21 cellular contexts compared by ENCODE assay signal in genomic region chr22:23364389-23364788, GRCh38.
A peak's percentile ranks its signal among the peaks of the same experiment; 100 is the strongest.
DNase-seq lines count a peak whose midpoint lies in the region; ATAC-seq, FAIRE-seq and TF ChIP-seq lines count a peak whose summit lies in the region.
"Had no signal": no experiment of that assay in that cellular context is flagged by ENCODE, and none has a peak within 500 bp of the region (broad histone marks: within the 10 kb centered on the region; RNA-seq: fewer than 3 reads in every experiment).

No MANE protein-coding gene starts in this region.

- WGBS in A549 (ENCODE audit: missing lambda C conversion rate): 55% methylated on average over 3 of the region's 3 CpGs
- WGBS in endodermal cell (ENCODE audit: insufficient coverage in 1 of 2, insufficient read length in 1 of 2), 2 experiments: 75 to 81% methylated on average over 3 of the region's 3 CpGs

- no peaks in the 10 kb centered on the region for H3K36me3 Mint-ChIP-seq in endodermal cell (ENCODE audit: low read depth)
- H3K36me3 Mint-ChIP-seq in activated CD4-positive, alpha-beta memory T cell treated with anti-CD3 and anti-CD28 coated beads, Interleukin-2, amount 10 ng/mL, durations not matched to agents 7 days and 5 days (ENCODE audit: low read depth): no peaks in the 10 kb centered on the region
- H3K36me3 Mint-ChIP-seq: CD8-positive, alpha-beta T cell had no signal

- H3K4me1 ChIP-seq in A549: no peaks in the 10 kb centered on the region
- no peaks in the 10 kb centered on the region for H3K4me1 ChIP-seq in HEK293 (ENCODE audit: control insufficient read depth, insufficient read depth, low read length)
- H3K4me1 ChIP-seq in endodermal cell (ENCODE audit: control insufficient read depth, insufficient read depth, low read length): peaks cover 11% of the 10 kb centered on the region

- peaks cover 44% of the 10 kb centered on the region for H3K4me1 Mint-ChIP-seq in endodermal cell
- H3K4me1 Mint-ChIP-seq in activated CD4-positive, alpha-beta memory T cell treated with anti-CD3 and anti-CD28 coated beads, Interleukin-2, amount 10 ng/mL, durations not matched to agents 7 days and 5 days: no peaks in the 10 kb centered on the region
- H3K4me1 Mint-ChIP-seq: B cell had no signal

- H3K4me2 ChIP-seq in A549: no peak overlapping the region
- H3K4me2 ChIP-seq: BLaER1 treated with 17β-estradiol and CSF1 and Interleukin-3, amounts not matched to agents 10 nM and 100 nM had no signal

- H3K9ac ChIP-seq in endodermal cell (ENCODE audit: extremely low read depth, low read length, poor library complexity, severe bottlenecking): no peak overlapping the region
- H3K9ac ChIP-seq: BLaER1 treated with 17β-estradiol and CSF1 and Interleukin-3, amounts not matched to agents 10 nM and 100 nM had no signal

- TF ChIP-seq RAD21 in A549 (conservative IDR thresholded peaks at IDR 0.05 in 1 of 2, IDR thresholded peaks at IDR 0.05 in 1 of 2): no peak

- peaks cover 67% of the 10 kb centered on the region for H3K27me3 ChIP-seq in endodermal cell (ENCODE audit: control insufficient read depth, insufficient read depth, low read length, poor library complexity, severe bottlenecking)
- H3K27me3 ChIP-seq: BLaER1 treated with 17β-estradiol and CSF1 and Interleukin-3, amounts not matched to agents 10 nM and 100 nM had no signal

- ATAC-seq in A549 (no peak), HG02981 (IDR thresholded peaks at IDR 0.05; ENCODE audit: unreplicated experiment) (no peak)
- ATAC-seq: CD8-positive, alpha-beta T cell had no signal

- H3K4me3 ChIP-seq in A549 (no peak overlapping the region), HEK293 (ENCODE audit: low read depth, low read length) (no peak overlapping the region), endodermal cell (ENCODE audit: low read length) (no peak overlapping the region)
- H3K4me3 ChIP-seq: BLaER1 treated with 17β-estradiol and CSF1 and Interleukin-3, amounts not matched to agents 10 nM and 100 nM had no signal

- POLR2A ChIA-PET in A549 (lab: Yijun Ruan, JAX) (no interaction called here), HEK293 (lab: Yijun Ruan, JAX) (no interaction called here)
- POLR2A ChIA-PET in activated CD4-positive, alpha-beta memory T cell treated with anti-CD3 and anti-CD28 coated beads, Interleukin-2, amount 10 ng/mL, durations not matched to agents 7 days and 5 days (lab: Charles Lee): no interaction called here

- CTCF ChIA-PET in A549 (lab: Yijun Ruan, JAX): interaction anchor here (0.7 to 1.5 kb wide), 5 partner anchors 10 to 592 kb away, joined by 3 read pairs; no protein-coding TSS in a partner anchor
- CTCF ChIA-PET in HEK293 (lab: Yijun Ruan, JAX): interaction anchor here (0.6 to 2.2 kb wide), 9 partner anchors 11 to 783 kb away, joined by 3 to 19 read pairs (median 4); no protein-coding TSS in a partner anchor
- CTCF ChIA-PET in activated CD4-positive, alpha-beta memory T cell treated with anti-CD3 and anti-CD28 coated beads, Interleukin-2, amount 10 ng/mL, durations not matched to agents 7 days and 5 days (lab: Charles Lee): interaction anchor here (1.1 to 1.2 kb wide), 2 partner anchors 21 to 39 kb away, joined by 3 read pairs; no protein-coding TSS in a partner anchor

- no peaks in the 10 kb centered on the region for H3K36me3 ChIP-seq in HEK293 (ENCODE audit: control insufficient read depth in 2 of 2, insufficient read depth in 1 of 2, low read length in 2 of 2)
- no peaks in the 10 kb centered on the region for H3K36me3 ChIP-seq in endodermal cell (ENCODE audit: control insufficient read depth, insufficient read depth, low read length)
- H3K36me3 ChIP-seq: BLaER1 treated with 17β-estradiol and CSF1 and Interleukin-3, amounts not matched to agents 10 nM and 100 nM had no signal

- H3K27ac Mint-ChIP-seq in endodermal cell: no peak overlapping the region
- no peak overlapping the region for H3K27ac Mint-ChIP-seq in activated CD4-positive, alpha-beta memory T cell treated with anti-CD3 and anti-CD28 coated beads, Interleukin-2, amount 10 ng/mL, durations not matched to agents 7 days and 5 days
- H3K27ac Mint-ChIP-seq: B cell; CD4-positive, alpha-beta T cell; CD8-positive, alpha-beta T cell had no signal

- FAIRE-seq in A549 (lab: Jason Lieb, UNC): no peak
- FAIRE-seq: A204.1, G401.6, GM12891 had no signal

- no peak for TF ChIP-seq CTCF in A549 (IDR thresholded peaks at IDR 0.05)
- TF ChIP-seq CTCF in HEK293 (tag by site-specific recombination; IDR thresholded peaks at IDR 0.05): no peak
- no peak for TF ChIP-seq CTCF in endodermal cell (conservative IDR thresholded peaks at IDR 0.05)

- no peak for TF ChIP-seq POLR2A in A549 (IDR thresholded peaks at IDR 0.05; ENCODE audit: low read length)

- H3K4me3 Mint-ChIP-seq in endodermal cell: no peak overlapping the region
- H3K4me3 Mint-ChIP-seq in activated CD4-positive, alpha-beta memory T cell treated with anti-CD3 and anti-CD28 coated beads, Interleukin-2, amount 10 ng/mL, durations not matched to agents 7 days and 5 days: no peak overlapping the region
- H3K4me3 Mint-ChIP-seq: B cell; CD4-positive, alpha-beta T cell; CD8-positive, alpha-beta T cell had no signal

- H3K27ac ChIP-seq in A549: no peak overlapping the region
- H3K27ac ChIP-seq in HEK293 (ENCODE audit: extremely low read depth, low read depth, low read length): no peak overlapping the region
- H3K27ac ChIP-seq in endodermal cell (ENCODE audit: low read depth, low read length): no peak overlapping the region
- H3K27ac ChIP-seq: BLaER1 treated with 17β-estradiol and CSF1 and Interleukin-3, amounts not matched to agents 10 nM and 100 nM; C4-2B had no signal

- H3K9me3 ChIP-seq in A549 (no peaks in the 10 kb centered on the region), HEK293 (ENCODE audit: control insufficient read depth, insufficient read depth, low read depth, low read length) (no peaks in the 10 kb centered on the region), endodermal cell (ENCODE audit: control insufficient read depth, low read length) (no peaks in the 10 kb centered on the region)

- peaks cover 3% of the 10 kb centered on the region for H3K9me3 Mint-ChIP-seq in endodermal cell
- no peaks in the 10 kb centered on the region for H3K9me3 Mint-ChIP-seq in activated CD4-positive, alpha-beta memory T cell treated with anti-CD3 and anti-CD28 coated beads, Interleukin-2, amount 10 ng/mL, durations not matched to agents 7 days and 5 days
- H3K9me3 Mint-ChIP-seq: CD4-positive, alpha-beta T cell; CD8-positive, alpha-beta T cell had no signal

- TF ChIP-seq EP300 in A549 (IDR thresholded peaks at IDR 0.05): no peak

- no peak for DNase-seq in A549 (ENCODE audit: low read depth in 1 of 2, low spot score in 1 of 2)
- peak; percentile 4 for DNase-seq in endodermal cell
- peak; percentile 7 for DNase-seq in islet precursor cell
- no peak for DNase-seq in GM19238 (ENCODE audit: insufficient read length, low spot score)
- no peak for DNase-seq in SKM-1 (lab: John Stamatoyannopoulos, UW; ENCODE audit: unreplicated experiment)
- DNase-seq in activated CD4-positive, alpha-beta memory T cell treated with anti-CD3 and anti-CD28 coated beads, Interleukin-2, amount 10 ng/mL, durations not matched to agents 7 days and 5 days: no peak
- DNase-seq: 8988T; AML-193; CD4-positive, alpha-beta T cell; CD8-positive, alpha-beta T cell; COR-L47; DMS79 treated with DMSO at 0.1 percent for 48 hours; GF-D8 had no signal

- H3K27me3 Mint-ChIP-seq in endodermal cell (ENCODE audit: insufficient read depth): peaks cover 95% of the 10 kb centered on the region
- peaks cover 35% of the 10 kb centered on the region for H3K27me3 Mint-ChIP-seq in activated CD4-positive, alpha-beta memory T cell treated with anti-CD3 and anti-CD28 coated beads, Interleukin-2, amount 10 ng/mL, durations not matched to agents 7 days and 5 days

TF ChIP-seq in A549, 52 proteins besides CTCF, POLR2A, EP300 and RAD21:
- TF ChIP-seq KDM1A (IDR thresholded peaks at IDR 0.05; ENCODE audit: low read depth) (no peak), ZFP36 (IDR thresholded peaks at IDR 0.05; ENCODE audit: borderline replicate concordance, partially characterized antibody) (peak; percentile 16)

TF ChIP-seq in HEK293, 187 proteins besides CTCF, POLR2A, EP300 and RAD21 (continues in another document):
- TF ChIP-seq ZNF585B (tag by site-specific recombination; IDR thresholded peaks at IDR 0.05) (no peak), ZNF112 (tag by site-specific recombination; IDR thresholded peaks at IDR 0.05) (no peak), PRDM10 (tag by site-specific recombination; IDR thresholded peaks at IDR 0.05) (no peak)

Comparison
In these comparisons a context has a peak if more than half of its experiments do, and no peak if none do; other contexts are left out.
1. DNase-seq: peak in endodermal cell (single experiment) and islet precursor cell (single experiment); none in A549 (0 of 2), GM19238 (single experiment), SKM-1 (single experiment) and activated CD4-positive, alpha-beta memory T cell treated with anti-CD3 and anti-CD28 coated beads, Interleukin-2, amount 10 ng/mL, durations not matched to agents 7 days and 5 days (single experiment).